In genomic region chr2:120350801-120351324, GRCh38 we compare ENCODE assay signal across 31 cellular contexts. TPM values are rescaled to one million over a fixed set of nuclear protein-coding genes. Genes with fewer than 3 reads are reported as not detected.
"Had no signal": no experiment of that assay in that cellular context is flagged by ENCODE, and none has a peak within 500 bp of the region (broad histone marks: within the 10 kb centered on the region; RNA-seq: fewer than 3 reads in every experiment).

No MANE protein-coding gene starts in this region.

- ATAC-seq: activated naive CD8-positive, alpha-beta T cell treated with anti-CD3 and anti-CD28 coated beads, Interleukin-2, amount 50 U/mL, for 24 hours; activated T-cell treated with anti-CD3 and anti-CD28 coated beads, Interleukin-2, amount 50 U/mL, for 4 hours had no signal

- H3K4me3 ChIP-seq: cardiac muscle cell, PC-9, SJCRH30, SK-N-MC had no signal

- H3K27me3 ChIP-seq: SJCRH30 had no signal

- DNase-seq: activated CD4-positive, alpha-beta memory T cell treated with anti-CD3 and anti-CD28 coated beads for 36 hours; activated CD4-positive, alpha-beta T cell treated with anti-CD3 and anti-CD28 coated beads, Interleukin-2, amount 10 ng/mL, durations not matched to agents 7 days and 5 days; activated CD4-positive, CD25-positive, alpha-beta regulatory T cell; activated CD8-positive, alpha-beta memory T cell treated with anti-CD3 and anti-CD28 coated beads, Interleukin-2, amount 50 U/mL, for 4 hours; activated effector memory CD4-positive, alpha-beta T cell treated with Interleukin-2 at 50 U/mL for 16 hours; activated naive CD4-positive, alpha-beta T cell treated with anti-CD3 and anti-CD28 coated beads, Interleukin-2, amount 10 ng/mL, durations not matched to agents 7 days and 5 days; activated naive CD8-positive, alpha-beta T cell treated with anti-CD3 and anti-CD28 coated beads, Interleukin-2, amount 50 U/mL, for 24 hours; activated T-cell treated with anti-CD3 and anti-CD28 coated beads for 4 hours; activated T-cell treated with anti-CD3 and anti-CD28 coated beads, Interleukin-2, amount 50 U/mL, for 4 hours; anterior cingulate cortex; NCI-H1092 treated with DMSO at 0.1 percent for 48 hours; NCI-H1417; NCI-H146; NCI-H187; NCI-H2029 treated with DMSO at 0.1 percent for 48 hours; NCI-H2107; NCI-H2171; NCI-H510A; NCI-H526; NCI-H748 treated with DMSO at 0.1 percent for 48 hours; NK-92 treated with Interleukin-12 subunit alpha and Interleukin-12 subunit beta, amount 100 ng/mL, for 24 hours; PC-9; SHP77; SJCRH30; T1000; WERI-Rb-1 had no signal

- H3K27ac ChIP-seq: cardiac muscle cell, PC-9, SJCRH30, SK-N-MC, WERI-Rb-1 had no signal

- FAIRE-seq: RCC 7860 had no signal

- H3K9me3 ChIP-seq: SJCRH30 had no signal

- H3K36me3 ChIP-seq: cardiac muscle cell, SJCRH30, WERI-Rb-1 had no signal

- H2AFZ ChIP-seq: PC-9 had no signal

- H3K4me1 ChIP-seq: SJCRH30 had no signal

RNA-seq across cellular contexts. Expression of gene INHBB, which starts 4.9 kb away (rescaled TPM):
- total RNA-seq: activated CD4-positive, alpha-beta memory T cell treated with anti-CD3 and anti-CD28 coated beads for 36 hours; activated CD4-positive, alpha-beta T cell treated with anti-CD3 and anti-CD28 coated beads, Interleukin-2, amount 10 ng/mL, durations not matched to agents 7 days and 5 days; cardiac muscle cell; SJCRH30; T-helper 1 cell treated with Interleukin-12 subunit alpha and Interleukin-12 subunit beta and Interleukin-4 antibody, amounts not matched to agents 30 ng/mL and 1 ng/mL, for 36 hours; T-helper 2 cell treated with Interferon-gamma antibody and Interleukin-4, amounts not matched to agents 100 ng/mL and 5 ng/mL, for 36 hours had no signal
- polyA plus RNA-seq: cardiac muscle cell had no signal
